8 cellular contexts compared by ENCODE assay signal in the genomic region with DNA sequence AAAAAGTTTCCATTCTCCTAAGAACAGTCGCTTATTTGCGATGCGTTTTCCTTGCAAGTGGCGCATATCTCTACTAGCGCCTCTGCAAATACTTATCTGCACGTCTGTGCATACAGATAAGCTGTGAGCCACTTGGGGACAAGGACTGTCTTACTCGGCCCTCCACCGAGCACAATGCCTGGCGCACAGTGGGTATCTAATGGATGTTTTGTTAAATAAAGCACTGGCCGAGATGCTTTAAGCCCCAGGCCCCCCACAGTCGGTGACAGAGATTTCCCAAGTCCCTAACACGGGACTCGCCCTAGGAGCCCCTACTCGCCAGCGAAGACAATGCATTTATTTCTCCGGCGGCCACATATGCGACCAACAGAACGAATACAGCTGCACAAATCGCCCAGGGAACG.
DNase-seq lines count a peak whose midpoint lies in the region; ATAC-seq and TF ChIP-seq lines count a peak whose summit lies in the region.

No MANE protein-coding gene starts in this region.

- H3K4me1 Mint-ChIP-seq in central memory CD8-positive, alpha-beta T cell, result peaks cover 20% of the 10 kb centered on the region
- peaks cover 23% of the 10 kb centered on the region for H3K4me1 Mint-ChIP-seq in stimulated activated naive CD8-positive, alpha-beta T cell treated with anti-CD3 and anti-CD28 coated beads, Interleukin-15, Interleukin-2, amounts not matched to agents 100 ng/mL and 50 ng/mL, for 24 hours (ENCODE audit: low read depth)

- peak overlapping the region; percentile 65 for H3K9ac ChIP-seq in OCI-LY3 (ENCODE audit: low read length)

- H3K27me3 ChIP-seq in OCI-LY3 (ENCODE audit: low read depth, low read length) (no peaks in the 10 kb centered on the region), layer of hippocampus (ENCODE audit: control insufficient read depth, insufficient read depth, low read length) (no peaks in the 10 kb centered on the region)

- peaks cover 17% of the 10 kb centered on the region for H3K36me3 Mint-ChIP-seq in central memory CD8-positive, alpha-beta T cell (ENCODE audit: insufficient read depth)
- peaks cover 10% of the 10 kb centered on the region for H3K36me3 Mint-ChIP-seq in stimulated activated naive CD8-positive, alpha-beta T cell treated with anti-CD3 and anti-CD28 coated beads, Interleukin-15, Interleukin-2, amounts not matched to agents 100 ng/mL and 50 ng/mL, for 24 hours (ENCODE audit: low read depth)

- peaks cover 6% of the 10 kb centered on the region; the same call in 1 of the 2 replicates for H3K79me2 ChIP-seq in OCI-LY3 (ENCODE audit: low read length)

- no peaks in the 10 kb centered on the region for H3K36me3 ChIP-seq in OCI-LY3 (replicated peaks; ENCODE audit: low read depth, low read length)

- peak overlapping the region; percentile 76 for H3K27ac Mint-ChIP-seq in central memory CD8-positive, alpha-beta T cell (ENCODE audit: low read depth)
- peak overlapping the region; percentile 8 for H3K27ac Mint-ChIP-seq in stimulated activated naive CD8-positive, alpha-beta T cell treated with anti-CD3 and anti-CD28 coated beads, Interleukin-15, Interleukin-2, amounts not matched to agents 100 ng/mL and 50 ng/mL, for 24 hours

- no peak for TF ChIP-seq CTCF in OCI-LY3 (IDR thresholded peaks at IDR 0.05; ENCODE audit: low read depth, low read length)

- ATAC-seq in GM18873 (IDR thresholded peaks at IDR 0.05; ENCODE audit: low FRiP score, unreplicated experiment), result peak; percentile 28
- peak; percentile 32 for ATAC-seq in HG03095 (IDR thresholded peaks at IDR 0.05; ENCODE audit: unreplicated experiment)
- ATAC-seq in central memory CD8-positive, alpha-beta T cell (replicated peaks; ENCODE audit: extremely low read depth, poor library complexity, severe bottlenecking), result peak; percentile 63

- no peaks in the 10 kb centered on the region for H3K9me3 ChIP-seq in OCI-LY3 (ENCODE audit: insufficient read depth, low read length)

- H3K4me3 Mint-ChIP-seq in central memory CD8-positive, alpha-beta T cell, result peak overlapping the region; percentile 96
- H3K4me3 Mint-ChIP-seq in stimulated activated naive CD8-positive, alpha-beta T cell treated with anti-CD3 and anti-CD28 coated beads, Interleukin-15, Interleukin-2, amounts not matched to agents 100 ng/mL and 50 ng/mL, for 24 hours, result peak overlapping the region; percentile 93

- no peaks in the 10 kb centered on the region for H4K20me1 ChIP-seq in OCI-LY3 (ENCODE audit: insufficient read depth, low read length)

- peak overlapping the region; percentile 92 for H3K4me3 ChIP-seq in OCI-LY3 (ENCODE audit: low read length)

- H3K9me3 Mint-ChIP-seq in central memory CD8-positive, alpha-beta T cell, result no peaks in the 10 kb centered on the region
- H3K9me3 Mint-ChIP-seq in stimulated activated naive CD8-positive, alpha-beta T cell treated with anti-CD3 and anti-CD28 coated beads, Interleukin-15, Interleukin-2, amounts not matched to agents 100 ng/mL and 50 ng/mL, for 24 hours, result no peaks in the 10 kb centered on the region

- peak; percentile 25 for DNase-seq in COLO668 (lab: John Stamatoyannopoulos, UW; ENCODE audit: unreplicated experiment)
- DNase-seq in central memory CD8-positive, alpha-beta T cell (ENCODE audit: low spot score in 2 of 2), result no peak
- DNase-seq in NCI-H2107 (lab: John Stamatoyannopoulos, UW), result no peak

- H3K4me2 ChIP-seq in OCI-LY3 (ENCODE audit: low read length), result peak overlapping the region; percentile 92

- peak overlapping the region; percentile 90 for H2AFZ ChIP-seq in OCI-LY3 (ENCODE audit: low read depth, low read length)

- H3K4me1 ChIP-seq in OCI-LY3 (ENCODE audit: low read length), result peaks cover 35% of the 10 kb centered on the region

- H3K27me3 Mint-ChIP-seq in central memory CD8-positive, alpha-beta T cell, result no peaks in the 10 kb centered on the region
- no peaks in the 10 kb centered on the region for H3K27me3 Mint-ChIP-seq in stimulated activated naive CD8-positive, alpha-beta T cell treated with anti-CD3 and anti-CD28 coated beads, Interleukin-15, Interleukin-2, amounts not matched to agents 100 ng/mL and 50 ng/mL, for 24 hours

- H3K27ac ChIP-seq in OCI-LY3 (ENCODE audit: low read length), result 0 out of 2 replicates have a peak overlapping the region, but pooled peaks have one; percentile 11
- H3K27ac ChIP-seq in layer of hippocampus (ENCODE audit: low read depth, low read length), result peak overlapping the region; percentile 78
